In the genomic region with DNA sequence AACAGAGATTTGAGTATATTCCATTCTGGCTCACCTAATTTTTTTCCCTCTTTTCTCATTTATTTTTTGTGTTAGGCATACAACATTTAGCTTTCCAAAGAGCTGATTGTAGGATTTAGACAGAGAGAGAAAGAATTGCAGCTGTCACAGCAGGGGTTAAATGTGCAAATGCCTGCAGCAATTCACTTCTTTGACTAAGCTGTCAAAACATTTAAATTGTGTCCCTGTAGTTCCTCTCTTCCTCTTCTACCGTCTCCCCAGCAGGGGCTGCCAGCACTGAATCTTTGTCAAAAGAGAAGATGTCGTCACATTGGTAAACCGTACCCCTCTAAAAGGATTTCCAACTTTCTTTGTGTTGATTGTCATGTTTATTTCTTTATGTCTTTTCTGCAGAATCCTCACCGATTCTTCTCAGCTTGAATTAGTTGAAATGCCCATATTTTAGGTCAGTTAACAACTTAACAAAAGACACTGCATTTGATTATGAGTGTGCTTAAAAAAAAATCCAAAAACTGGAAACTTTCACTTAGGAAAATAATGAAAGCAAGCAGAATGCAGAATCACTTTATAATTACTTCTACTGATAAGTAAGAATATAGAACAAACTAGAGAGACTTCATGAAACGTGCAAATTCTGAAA, we compare ENCODE assay signal across 9 cellular contexts.
DNase-seq lines count a peak whose midpoint lies in the region; ATAC-seq and TF ChIP-seq lines count a peak whose summit lies in the region.
"Had no signal": no experiment of that assay in that cellular context is flagged by ENCODE, and none has a peak within 500 bp of the region (broad histone marks: within the 10 kb centered on the region; RNA-seq: fewer than 3 reads in every experiment).

No MANE protein-coding gene starts in this region.

- peaks cover 0 to 1% of the 10 kb centered on the region in 2 donors for H3K9me3 Mint-ChIP-seq in stimulated activated naive B cell treated with anti-CD40 and anti-IgM and Interleukin-4, amounts not matched to agents 10 μg/mL and 1 μg/mL and 100 μg/mL, for 72 hours
- H3K9me3 Mint-ChIP-seq: T-helper 1 cell treated with Interleukin-12 subunit alpha and Interleukin-12 subunit beta and Interleukin-4 antibody, amounts not matched to agents 30 μg/mL and 1 μg/mL, for 36 hours had no signal

- H3K9me3 ChIP-seq in PC-3 (ENCODE audit: low read length), result no peaks in the 10 kb centered on the region

- POLR2A ChIA-PET in PC-3 (lab: Charles Lee; ENCODE audit: unreplicated experiment), result no interaction called here

- no peak overlapping the region for H3K4me2 ChIP-seq in PC-3 (ENCODE audit: low read length)

- H3K36me3 Mint-ChIP-seq in stimulated activated naive B cell treated with anti-CD40 and anti-IgM and Interleukin-4, amounts not matched to agents 10 μg/mL and 1 μg/mL and 100 μg/mL, for 72 hours, result no peaks in the 10 kb centered on the region

- H3K4me3 ChIP-seq in PC-3 (ENCODE audit: low read length) (no peak overlapping the region), fibroblast of mammary gland (ENCODE audit: control insufficient read depth, low read depth, low read length) (no peak overlapping the region)

- TF ChIP-seq CTCF in PC-3 (conservative IDR thresholded peaks at IDR 0.05; ENCODE audit: low read depth, low read length) (peak; percentile 20; the same call in 1 of the 2 replicates), fibroblast of mammary gland (conservative IDR thresholded peaks at IDR 0.05; ENCODE audit: control insufficient read depth, insufficient read depth, low read depth, low read length) (peak; percentile 22)

- H3F3A ChIP-seq in PC-3 (ENCODE audit: low read length, unreplicated experiment), result no peaks in the 10 kb centered on the region

- no peak overlapping the region for H3K27ac Mint-ChIP-seq in stimulated activated naive B cell treated with anti-CD40 and anti-IgM and Interleukin-4, amounts not matched to agents 10 μg/mL and 1 μg/mL and 100 μg/mL, for 72 hours
- H3K27ac Mint-ChIP-seq: T-helper 1 cell treated with Interleukin-12 subunit alpha and Interleukin-12 subunit beta and Interleukin-4 antibody, amounts not matched to agents 30 μg/mL and 1 μg/mL, for 36 hours had no signal

- H3K36me3 ChIP-seq in PC-3 (ENCODE audit: low read depth, low read length), result no peaks in the 10 kb centered on the region

- no peak overlapping the region for H2AFZ ChIP-seq in PC-3 (ENCODE audit: low read length)

- BruUV-seq in PC-3 (replicated peaks; lab: Mats Ljungman, UMichigan), result no TSS peak

- no peaks in the 10 kb centered on the region for H3K4me1 ChIP-seq in PC-3 (ENCODE audit: insufficient read depth, low read length)

- no peak overlapping the region for H3K9ac ChIP-seq in PC-3 (ENCODE audit: low read length)

- ATAC-seq in PC-3, result no peak
- ATAC-seq in GM18520 (IDR thresholded peaks at IDR 0.05; ENCODE audit: unreplicated experiment), result no peak
- no peak for ATAC-seq in stimulated activated naive B cell treated with anti-CD40 and anti-IgM and Interleukin-4, amounts not matched to agents 10 μg/mL and 1 μg/mL and 100 μg/mL, for 72 hours (replicated peaks)

- CTCF ChIA-PET in PC-3 (lab: Charles Lee), result no interaction called here

- DNase-seq in SIG-M5 treated with dmso at 0.1 percent for 504 hours (lab: John Stamatoyannopoulos, UW; ENCODE audit: unreplicated experiment) (peak; percentile 71), SIG-M5 (lab: John Stamatoyannopoulos, UW) (no peak), PC-3 (peak; percentile 6), fibroblast of mammary gland (ENCODE audit: low read depth) (no peak), smooth muscle cell of the brain vasculature (ENCODE audit: low read depth, low spot score) (peak; percentile 57), SW 1271 (lab: John Stamatoyannopoulos, UW) (no peak)
- no peak for DNase-seq in stimulated activated naive B cell treated with anti-CD40 and anti-IgM and Interleukin-4, amounts not matched to agents 10 μg/mL and 1 μg/mL and 100 μg/mL, for 72 hours

- H3K9me2 ChIP-seq in PC-3 (replicated peaks; ENCODE audit: low read length), result no peaks in the 10 kb centered on the region

- H3K4me3 Mint-ChIP-seq in stimulated activated naive B cell treated with anti-CD40 and anti-IgM and Interleukin-4, amounts not matched to agents 10 μg/mL and 1 μg/mL and 100 μg/mL, for 72 hours, result no peak overlapping the region
- H3K4me3 Mint-ChIP-seq: T-helper 1 cell treated with Interleukin-12 subunit alpha and Interleukin-12 subunit beta and Interleukin-4 antibody, amounts not matched to agents 30 μg/mL and 1 μg/mL, for 36 hours had no signal

- no peaks in the 10 kb centered on the region for H3K79me2 ChIP-seq in PC-3 (ENCODE audit: low read length)

- H3K27ac ChIP-seq in PC-3 (ENCODE audit: low read length), result no peak overlapping the region

- no peaks in the 10 kb centered on the region for H3K27me3 Mint-ChIP-seq in stimulated activated naive B cell treated with anti-CD40 and anti-IgM and Interleukin-4, amounts not matched to agents 10 μg/mL and 1 μg/mL and 100 μg/mL, for 72 hours

- H4K20me1 ChIP-seq in PC-3 (ENCODE audit: low read length), result no peaks in the 10 kb centered on the region

- peaks cover 0 to 8% of the 10 kb centered on the region in 2 donors for H3K4me1 Mint-ChIP-seq in stimulated activated naive B cell treated with anti-CD40 and anti-IgM and Interleukin-4, amounts not matched to agents 10 μg/mL and 1 μg/mL and 100 μg/mL, for 72 hours

- intact Hi-C loops in PC-3 (cut with micrococcal nuclease), result no loop called here

- H3K27me3 ChIP-seq in PC-3 (ENCODE audit: low read length), result no peaks in the 10 kb centered on the region

Comparison
In these comparisons a context has a peak if more than half of its experiments do, and no peak if none do; other contexts are left out.
1. DNase-seq: peak in SIG-M5 treated with dmso at 0.1 percent for 504 hours (single experiment), PC-3 (single experiment) and smooth muscle cell of the brain vasculature (single experiment); none in SIG-M5 (single experiment), fibroblast of mammary gland (single experiment), stimulated activated naive B cell treated with anti-CD40 and anti-IgM and Interleukin-4, amounts not matched to agents 10 μg/mL and 1 μg/mL and 100 μg/mL, for 72 hours (single experiment) and SW 1271 (0 of 2).